ENCODE assay signal across 8 cellular contexts in the genomic region with DNA sequence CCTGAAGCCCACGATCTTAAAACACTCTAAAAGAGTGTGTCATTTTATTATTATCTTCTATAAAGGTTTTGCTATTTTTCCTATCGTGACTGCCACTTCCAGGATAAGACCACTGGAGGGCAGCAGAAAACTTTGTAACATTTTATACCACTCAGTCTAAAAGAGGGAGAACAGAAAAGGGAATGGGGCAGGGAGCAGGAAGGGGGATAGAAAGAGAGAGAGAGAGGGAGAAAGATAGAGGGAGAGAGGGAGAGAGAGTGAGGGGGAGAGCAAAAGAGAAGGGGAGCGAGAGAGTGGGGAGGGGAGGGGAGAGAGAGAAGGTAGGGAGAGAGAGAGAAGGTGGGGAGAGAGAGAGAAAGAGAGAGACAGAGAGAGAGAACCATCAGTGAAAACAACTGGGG. TPM values are rescaled to one million over a fixed set of nuclear protein-coding genes. Genes with fewer than 3 reads are reported as not detected.
DNase-seq lines count a peak whose midpoint lies in the region; ATAC-seq and TF ChIP-seq lines count a peak whose summit lies in the region.

No MANE protein-coding gene starts in this region.

- H3K9ac ChIP-seq in HCT116 (ENCODE audit: low read length), result no peak overlapping the region

- TF ChIP-seq CTCF in HCT116 (IDR thresholded peaks at IDR 0.05 in 2 of 3, conservative IDR thresholded peaks at IDR 0.05 in 1 of 3; ENCODE audit: borderline replicate concordance in 1 of 3, insufficient read depth in 1 of 3, low read depth in 2 of 3, low read length in 2 of 3) (peak; percentile 67 to 86 (median 84)), gastroesophageal sphincter (IDR thresholded peaks at IDR 0.05) (peak; percentile 73 to 90 (median 86)), ovary (IDR thresholded peaks at IDR 0.05) (peak; percentile 31 to 86 (median 82))

- no peaks in the 10 kb centered on the region for H3K79me2 ChIP-seq in HCT116 (ENCODE audit: insufficient read depth, low read length)

- H3K36me3 Mint-ChIP-seq in activated T-helper 17 cell treated with anti-CD3 and anti-CD28 coated beads, Interleukin-2, amount 50 U/mL, for 72 hours (ENCODE audit: low read depth), result no peaks in the 10 kb centered on the region

- H2AFZ ChIP-seq in HCT116 (ENCODE audit: low read depth, low read length, poor library complexity, severe bottlenecking), result no peak overlapping the region

- TF ChIP-seq EP300 in gastroesophageal sphincter (IDR thresholded peaks at IDR 0.05), result no peak
- no peak for TF ChIP-seq EP300 in ovary (IDR thresholded peaks at IDR 0.05)

- 3 to 7% methylated on average over 3 of the region's 3 CpGs for WGBS in gastroesophageal sphincter (ENCODE audit: low coverage in 1 of 2), 2 donors
- 5 to 20% (median 14%) methylated on average over 3 of the region's 3 CpGs for WGBS in ovary, 3 donors

- RAD21 ChIA-PET in HCT116 (lab: Charles Lee; ENCODE audit: low non-redundant PET in 1 of 2, low total read pairs in 2 of 2, uncharacterized antibody in 2 of 2, unreplicated experiment in 2 of 2), result no interaction called here

- no peaks in the 10 kb centered on the region for H4K20me1 ChIP-seq in HCT116 (ENCODE audit: insufficient read depth)

- no peaks in the 10 kb centered on the region for H3K9me3 Mint-ChIP-seq in activated T-helper 17 cell treated with anti-CD3 and anti-CD28 coated beads, Interleukin-2, amount 50 U/mL, for 72 hours

- H3K9me3 ChIP-seq in HCT116 (ENCODE audit: control insufficient read depth in 1 of 2, insufficient read depth in 1 of 2, low read depth in 1 of 2, low read length in 2 of 2), result no peaks in the 10 kb centered on the region
- H3K9me3 ChIP-seq in gastroesophageal sphincter, result no peaks in the 10 kb centered on the region
- H3K9me3 ChIP-seq in ovary, result no peaks in the 10 kb centered on the region

- ATAC-seq in HCT116 (peak; percentile 87), gastroesophageal sphincter (peak; percentile 48), HG03520 (IDR thresholded peaks at IDR 0.05; ENCODE audit: unreplicated experiment) (no peak), HG03280 (IDR thresholded peaks at IDR 0.05; ENCODE audit: unreplicated experiment) (no peak)
- ATAC-seq in activated T-helper 17 cell treated with anti-CD3 and anti-CD28 coated beads, Interleukin-2, amount 50 U/mL, for 72 hours (replicated peaks), result peak; percentile 60

- H3K27me3 ChIP-seq in HCT116 (ENCODE audit: insufficient read depth, low read length) (no peaks in the 10 kb centered on the region), gastroesophageal sphincter (no peaks in the 10 kb centered on the region), ovary (no peaks in the 10 kb centered on the region)

- peaks cover 5% of the 10 kb centered on the region for H3K4me1 Mint-ChIP-seq in activated T-helper 17 cell treated with anti-CD3 and anti-CD28 coated beads, Interleukin-2, amount 50 U/mL, for 72 hours

- H3K27me3 Mint-ChIP-seq in activated T-helper 17 cell treated with anti-CD3 and anti-CD28 coated beads, Interleukin-2, amount 50 U/mL, for 72 hours, result no peaks in the 10 kb centered on the region

- no TSS peak for BruUV-seq in HCT116 (replicated peaks; lab: Mats Ljungman, UMichigan)

- peak overlapping the region; percentile 2 for H3K4me3 Mint-ChIP-seq in activated T-helper 17 cell treated with anti-CD3 and anti-CD28 coated beads, Interleukin-2, amount 50 U/mL, for 72 hours

- CTCF ChIA-PET in HCT116 (lab: Charles Lee), result interaction anchor here (0.7 to 3.0 kb wide), 2 partner anchors 150 to 377 kb away, joined by 3 to 24 read pairs; no protein-coding TSS in a partner anchor

- TF ChIP-seq POLR2A in HCT116 (IDR thresholded peaks at IDR 0.05; ENCODE audit: borderline replicate concordance, extremely low read depth, insufficient read depth, insufficient read length) (no peak), gastroesophageal sphincter (IDR thresholded peaks at IDR 0.05) (no peak), ovary (IDR thresholded peaks at IDR 0.05) (no peak)

- intact Hi-C loops in HCT116 (cut with micrococcal nuclease) (loop anchor here (1.0 to 10.0 kb wide), 5 partner anchors 151 to 679 kb away; partner anchors contain the start of gene RERG), ovary (cut with DNase I) (loop anchor here (2.0 to 10.0 kb wide), 6 partner anchors 42 to 429 kb away; partner anchors contain the start of genes MGP (in 1 of the 4) and RERG (in 1 of the 4))

- no peaks in the 10 kb centered on the region for H3K36me3 ChIP-seq in HCT116 (ENCODE audit: control insufficient read depth in 1 of 2, insufficient read depth in 2 of 2, low read length in 2 of 2)
- H3K36me3 ChIP-seq in gastroesophageal sphincter, result no peaks in the 10 kb centered on the region
- H3K36me3 ChIP-seq in ovary, result no peaks in the 10 kb centered on the region

- peak; percentile 83 for DNase-seq in DMS53 treated with DMSO at 0.1 percent for 48 hours (lab: John Stamatoyannopoulos, UW; ENCODE audit: unreplicated experiment)
- DNase-seq in HCT116 (ENCODE audit: low read depth, low spot score), result peak; percentile 37
- DNase-seq in NCI-H774 (lab: John Stamatoyannopoulos, UW), result peak; percentile 11
- peak in 4 of 5 donors; percentile 34 to 73 (median 44) for DNase-seq in ovary

- H3K27ac ChIP-seq in HCT116 (ENCODE audit: low read depth, low read length), result no peak overlapping the region
- peak overlapping the region; percentile 12 to 36 (median 23) for H3K27ac ChIP-seq in gastroesophageal sphincter
- H3K27ac ChIP-seq in ovary, result no peak overlapping the region

- peak overlapping the region; percentile 29 for H3K27ac Mint-ChIP-seq in activated T-helper 17 cell treated with anti-CD3 and anti-CD28 coated beads, Interleukin-2, amount 50 U/mL, for 72 hours

- H3K4me3 ChIP-seq in HCT116 (replicated peaks in 1 of 2; ENCODE audit: low read depth in 1 of 2, low read length in 2 of 2), result no peak overlapping the region
- H3K4me3 ChIP-seq in gastroesophageal sphincter, result no peak overlapping the region
- H3K4me3 ChIP-seq in ovary, result no peak overlapping the region

- no peaks in the 10 kb centered on the region for H3K9me2 ChIP-seq in HCT116 (ENCODE audit: insufficient read depth)

- peak; percentile 87 for TF ChIP-seq RAD21 in HCT116 (IDR thresholded peaks at IDR 0.05; ENCODE audit: low read depth)

- no peak overlapping the region for H3K4me2 ChIP-seq in HCT116 (ENCODE audit: low read length)

- POLR2A ChIA-PET in HCT116 (lab: Charles Lee), result no interaction called here

- H3K4me1 ChIP-seq in HCT116 (ENCODE audit: control insufficient read depth in 1 of 2, insufficient read depth in 2 of 2, low read length in 2 of 2) (peaks cover 0 to 10% of the 10 kb centered on the region in 2 experiments; a peak in 2 of 4 replicates), gastroesophageal sphincter (peaks cover 13 to 67% (median 21%) of the 10 kb centered on the region in 3 donors), ovary (ENCODE audit: insufficient read depth) (peaks cover 4% of the 10 kb centered on the region)

TF ChIP-seq in HCT116, 20 proteins besides CTCF, POLR2A, EP300 and RAD21 (continues in another document):
- TF ChIP-seq FOSL1 (IDR thresholded peaks at IDR 0.05; ENCODE audit: low read depth) (no peak), EGR1 (IDR thresholded peaks at IDR 0.05; ENCODE audit: low read depth) (no peak), ZBTB33 (IDR thresholded peaks at IDR 0.05; ENCODE audit: extremely low read depth, insufficient replicate concordance, low read length) (no peak)

RNA-seq across cellular contexts. Expression of gene ART4, which starts 2.0 kb away (rescaled TPM):
- total RNA-seq in HCT116 (2021; ENCODE audit: unreplicated experiment) (not detected), gastroesophageal sphincter (1 to 10 TPM in 1 of 4 donors, under 1 TPM in 3; 0.13 to 1.7 (median 0.62) TPM), ovary (1 to 10 TPM in 2 of 7 donors, under 1 TPM in 5; 0.05 to 3.3 (median 0.41) TPM)
- polyA plus RNA-seq in HCT116 (2012), result not detected in 2 replicates
- total RNA-seq in activated T-helper 17 cell treated with anti-CD3 and anti-CD28 coated beads, Interleukin-2, amount 50 U/mL, for 72 hours, result not detected
- 1 to 10 TPM in 1 of 2 donors, under 1 TPM in 1; 0.69 to 5.6 TPM for polyA plus RNA-seq in ovary

RNA-seq across cellular contexts. Expression of gene SMCO3, which starts 31.4 kb away (rescaled TPM):
- total RNA-seq in HCT116 (2021; ENCODE audit: unreplicated experiment), result not detected
- not detected in 2 replicates for polyA plus RNA-seq in HCT116 (2012)
- not detected for total RNA-seq in activated T-helper 17 cell treated with anti-CD3 and anti-CD28 coated beads, Interleukin-2, amount 50 U/mL, for 72 hours
- total RNA-seq in gastroesophageal sphincter, result under 1 TPM in 3 of 4 donors, not detected in 1; 0.13 to 0.57 (median 0.31) TPM
- total RNA-seq in ovary, result under 1 TPM in 1 of 7 donors, not detected in 6; 0.15 TPM
- under 1 TPM; 0.04 to 0.30 TPM for polyA plus RNA-seq in ovary

RNA-seq across cellular contexts. Expression of gene MGP, which starts 40.3 kb away (rescaled TPM):
- total RNA-seq in HCT116 (2021; ENCODE audit: unreplicated experiment), result 1.3 TPM
- 0.05 TPM in 1 of 2 replicates, not detected in the other for polyA plus RNA-seq in HCT116 (2012)
- under 1 TPM in 1 of 2 donors, not detected in 1; 0.74 TPM for total RNA-seq in activated T-helper 17 cell treated with anti-CD3 and anti-CD28 coated beads, Interleukin-2, amount 50 U/mL, for 72 hours
- 100 to 1,000 TPM; 506 to 706 (median 636) TPM for total RNA-seq in gastroesophageal sphincter
- total RNA-seq in ovary, result 1,000 to 10,000 TPM in 1 of 7 donors, 100 to 1,000 TPM in 6; 109 to 1,029 (median 431) TPM
- polyA plus RNA-seq in ovary, result 1,000 to 10,000 TPM in 1 of 2 donors, 100 to 1,000 TPM in 1; 259 to 2,243 TPM

RNA-seq across cellular contexts. Expression of gene C12orf60, which starts 41.9 kb away (rescaled TPM):
- total RNA-seq in HCT116 (2021; ENCODE audit: unreplicated experiment), result 3.5 TPM
- polyA plus RNA-seq in HCT116 (2012), result 1.5 and 1.6 TPM in 2 replicates
- 1 to 10 TPM; 2.6 to 3.7 TPM for total RNA-seq in activated T-helper 17 cell treated with anti-CD3 and anti-CD28 coated beads, Interleukin-2, amount 50 U/mL, for 72 hours
- 1 to 10 TPM in 2 of 4 donors, under 1 TPM in 2; 0.40 to 1.5 (median 1.0) TPM for total RNA-seq in gastroesophageal sphincter
- total RNA-seq in ovary, result 1 to 10 TPM in 3 of 7 donors, under 1 TPM in 4; 0.60 to 1.2 (median 0.82) TPM
- polyA plus RNA-seq in ovary, result 1 to 10 TPM in 1 of 2 donors, under 1 TPM in 1; 0.50 to 1.9 TPM

RNA-seq across cellular contexts. Expression of gene WBP11, which starts 42.1 kb away (rescaled TPM):
- total RNA-seq in HCT116 (2021; ENCODE audit: unreplicated experiment) (67.4 TPM), gastroesophageal sphincter (10 to 100 TPM; 13.5 to 24.3 (median 21.1) TPM), ovary (10 to 100 TPM; 12.9 to 68.2 (median 50.5) TPM)
- polyA plus RNA-seq in HCT116 (2012), result 29.7 and 34.0 TPM in 2 replicates
- 100 to 1,000 TPM in 1 of 2 donors, 10 to 100 TPM in 1; 87.5 to 102 TPM for total RNA-seq in activated T-helper 17 cell treated with anti-CD3 and anti-CD28 coated beads, Interleukin-2, amount 50 U/mL, for 72 hours
- 10 to 100 TPM; 21.1 to 84.1 TPM for polyA plus RNA-seq in ovary

Comparison
In these comparisons a context has a peak if more than half of its experiments do, and no peak if none do; other contexts are left out.
1. DNase-seq: peak in every context shown above with its lines; median percentile 83 in DMS53 treated with DMSO at 0.1 percent for 48 hours; 44 in ovary; 37 in HCT116; 11 in NCI-H774.
2. ATAC-seq: peak in HCT116 (single experiment), activated T-helper 17 cell treated with anti-CD3 and anti-CD28 coated beads, Interleukin-2, amount 50 U/mL, for 72 hours (single experiment) and gastroesophageal sphincter (single experiment); none in HG03520 (single experiment) and HG03280 (single experiment).
3. H3K27ac ChIP-seq: peak in gastroesophageal sphincter (4 of 4); none in HCT116 (single experiment) and ovary (0 of 2).
4. RNA of gene MGP, which starts 40.3 kb away (total RNA-seq): 506 to 706 TPM in gastroesophageal sphincter and 109 to 1,029 TPM in ovary; 1.3 TPM in HCT116 (single experiment) and 0.74 TPM in activated T-helper 17 cell treated with anti-CD3 and anti-CD28 coated beads, Interleukin-2, amount 50 U/mL, for 72 hours; every median in the first group is over 10 times any median in the second.
5. Peak in every context shown above with its lines, with median percentiles within 50 percentile points of each other: CTCF ChIP-seq.